1 cellular context compared by ENCODE assay signal in genomic region chr4:8580321-8581093, GRCh38.
TF ChIP-seq lines count a peak whose summit lies in the region.

A gene with protein sequence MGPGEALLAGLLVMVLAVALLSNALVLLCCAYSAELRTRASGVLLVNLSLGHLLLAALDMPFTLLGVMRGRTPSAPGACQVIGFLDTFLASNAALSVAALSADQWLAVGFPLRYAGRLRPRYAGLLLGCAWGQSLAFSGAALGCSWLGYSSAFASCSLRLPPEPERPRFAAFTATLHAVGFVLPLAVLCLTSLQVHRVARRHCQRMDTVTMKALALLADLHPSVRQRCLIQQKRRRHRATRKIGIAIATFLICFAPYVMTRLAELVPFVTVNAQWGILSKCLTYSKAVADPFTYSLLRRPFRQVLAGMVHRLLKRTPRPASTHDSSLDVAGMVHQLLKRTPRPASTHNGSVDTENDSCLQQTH (plus strand): TSS chr4:8580392. CDS start chr4:8580983, 591 bp downstream.

TF ChIP-seq in HepG2, 621 proteins besides CTCF, POLR2A, EP300 and RAD21 (continued from another document):
- TF ChIP-seq ZNF142 (CRISPR knock-in tag; IDR thresholded peaks at IDR 0.05) (0 out of 2 replicates have a peak, but pooled peaks have one; percentile 44), CBFB (CRISPR knock-in tag; IDR thresholded peaks at IDR 0.05) (peak; percentile 75; the same call in 1 of the 2 replicates), IRF2 (CRISPR knock-in tag; IDR thresholded peaks at IDR 0.05) (peak; percentile 53; the same call in 1 of the 2 replicates), FOXC1 (CRISPR knock-in tag; IDR thresholded peaks at IDR 0.05; ENCODE audit: borderline replicate concordance) (peak; percentile 38; the same call in 1 of the 2 replicates), ZNF780A (CRISPR knock-in tag; IDR thresholded peaks at IDR 0.05) (0 out of 2 replicates have a peak, but pooled peaks have one; percentile 38), ZSCAN9 (CRISPR knock-in tag; IDR thresholded peaks at IDR 0.05; ENCODE audit: borderline replicate concordance) (peak; percentile 66; the same call in 1 of the 2 replicates), ZNF792 (CRISPR knock-in tag; IDR thresholded peaks at IDR 0.05) (peak; percentile 80; the same call in 1 of the 2 replicates), ZNF446 (CRISPR knock-in tag; IDR thresholded peaks at IDR 0.05) (peak; percentile 76; the same call in 1 of the 2 replicates), RBM39 (IDR thresholded peaks at IDR 0.05; ENCODE audit: low read depth, low read length, poor library complexity, severe bottlenecking) (no peak), SIX4 (CRISPR knock-in tag; IDR thresholded peaks at IDR 0.05) (peak; percentile 52; the same call in 1 of the 2 replicates), ZNF234 (CRISPR knock-in tag; conservative IDR thresholded peaks at IDR 0.05) (no peak), ZNF124 (CRISPR knock-in tag; IDR thresholded peaks at IDR 0.05) (peak; percentile 70; the same call in 1 of the 2 replicates), JARID2 (CRISPR knock-in tag; IDR thresholded peaks at IDR 0.05; ENCODE audit: insufficient replicate concordance) (peak; percentile 53), TSC22D2 (CRISPR knock-in tag; IDR thresholded peaks at IDR 0.05; ENCODE audit: borderline replicate concordance) (peak; percentile 89; the same call in 1 of the 2 replicates), MEIS2 (CRISPR knock-in tag; IDR thresholded peaks at IDR 0.05) (peak; percentile 60; the same call in 1 of the 2 replicates), THAP8 (CRISPR knock-in tag; IDR thresholded peaks at IDR 0.05; ENCODE audit: borderline replicate concordance) (no peak), ETV5 (CRISPR knock-in tag; IDR thresholded peaks at IDR 0.05; ENCODE audit: borderline replicate concordance) (peak; percentile 20; the same call in 1 of the 2 replicates), MYPOP (CRISPR knock-in tag; IDR thresholded peaks at IDR 0.05) (peak; percentile 76; the same call in 1 of the 2 replicates), ZNF263 (CRISPR knock-in tag; IDR thresholded peaks at IDR 0.05) (0 out of 2 replicates have a peak, but pooled peaks have one; percentile 38), ZBTB38 (CRISPR knock-in tag; IDR thresholded peaks at IDR 0.05) (0 out of 2 replicates have a peak, but pooled peaks have one; percentile 19), ZNF788 (CRISPR knock-in tag; IDR thresholded peaks at IDR 0.05; ENCODE audit: borderline replicate concordance) (no peak), ZNF615 (CRISPR knock-in tag; IDR thresholded peaks at IDR 0.05; ENCODE audit: borderline replicate concordance) (no peak), ZNF547 (CRISPR knock-in tag; IDR thresholded peaks at IDR 0.05) (peak; percentile 37; the same call in 1 of the 2 replicates), ZNF138 (CRISPR knock-in tag; IDR thresholded peaks at IDR 0.05; ENCODE audit: low read depth) (peak; percentile 76; the same call in 1 of the 2 replicates), NFE2L2 (IDR thresholded peaks at IDR 0.05; ENCODE audit: low read length) (no peak), RXRB (CRISPR knock-in tag; IDR thresholded peaks at IDR 0.05; ENCODE audit: borderline replicate concordance) (peak; percentile 58; the same call in 1 of the 2 replicates), HES4 (CRISPR knock-in tag; IDR thresholded peaks at IDR 0.05; ENCODE audit: borderline replicate concordance) (peak; percentile 94), ZNF180 (CRISPR knock-in tag; IDR thresholded peaks at IDR 0.05; ENCODE audit: borderline replicate concordance, low read depth) (no peak), ZNF563 (CRISPR knock-in tag; IDR thresholded peaks at IDR 0.05) (peak; percentile 70; the same call in 1 of the 2 replicates)
- TF ChIP-seq, protein P1, sequence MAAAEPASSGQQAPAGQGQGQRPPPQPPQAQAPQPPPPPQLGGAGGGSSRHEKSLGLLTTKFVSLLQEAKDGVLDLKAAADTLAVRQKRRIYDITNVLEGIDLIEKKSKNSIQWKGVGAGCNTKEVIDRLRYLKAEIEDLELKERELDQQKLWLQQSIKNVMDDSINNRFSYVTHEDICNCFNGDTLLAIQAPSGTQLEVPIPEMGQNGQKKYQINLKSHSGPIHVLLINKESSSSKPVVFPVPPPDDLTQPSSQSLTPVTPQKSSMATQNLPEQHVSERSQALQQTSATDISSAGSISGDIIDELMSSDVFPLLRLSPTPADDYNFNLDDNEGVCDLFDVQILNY (CRISPR knock-in tag; conservative IDR thresholded peaks at IDR 0.05) = 0 out of 2 replicates have a peak, but pooled peaks have one; percentile 44
- TF ChIP-seq, protein P2, sequence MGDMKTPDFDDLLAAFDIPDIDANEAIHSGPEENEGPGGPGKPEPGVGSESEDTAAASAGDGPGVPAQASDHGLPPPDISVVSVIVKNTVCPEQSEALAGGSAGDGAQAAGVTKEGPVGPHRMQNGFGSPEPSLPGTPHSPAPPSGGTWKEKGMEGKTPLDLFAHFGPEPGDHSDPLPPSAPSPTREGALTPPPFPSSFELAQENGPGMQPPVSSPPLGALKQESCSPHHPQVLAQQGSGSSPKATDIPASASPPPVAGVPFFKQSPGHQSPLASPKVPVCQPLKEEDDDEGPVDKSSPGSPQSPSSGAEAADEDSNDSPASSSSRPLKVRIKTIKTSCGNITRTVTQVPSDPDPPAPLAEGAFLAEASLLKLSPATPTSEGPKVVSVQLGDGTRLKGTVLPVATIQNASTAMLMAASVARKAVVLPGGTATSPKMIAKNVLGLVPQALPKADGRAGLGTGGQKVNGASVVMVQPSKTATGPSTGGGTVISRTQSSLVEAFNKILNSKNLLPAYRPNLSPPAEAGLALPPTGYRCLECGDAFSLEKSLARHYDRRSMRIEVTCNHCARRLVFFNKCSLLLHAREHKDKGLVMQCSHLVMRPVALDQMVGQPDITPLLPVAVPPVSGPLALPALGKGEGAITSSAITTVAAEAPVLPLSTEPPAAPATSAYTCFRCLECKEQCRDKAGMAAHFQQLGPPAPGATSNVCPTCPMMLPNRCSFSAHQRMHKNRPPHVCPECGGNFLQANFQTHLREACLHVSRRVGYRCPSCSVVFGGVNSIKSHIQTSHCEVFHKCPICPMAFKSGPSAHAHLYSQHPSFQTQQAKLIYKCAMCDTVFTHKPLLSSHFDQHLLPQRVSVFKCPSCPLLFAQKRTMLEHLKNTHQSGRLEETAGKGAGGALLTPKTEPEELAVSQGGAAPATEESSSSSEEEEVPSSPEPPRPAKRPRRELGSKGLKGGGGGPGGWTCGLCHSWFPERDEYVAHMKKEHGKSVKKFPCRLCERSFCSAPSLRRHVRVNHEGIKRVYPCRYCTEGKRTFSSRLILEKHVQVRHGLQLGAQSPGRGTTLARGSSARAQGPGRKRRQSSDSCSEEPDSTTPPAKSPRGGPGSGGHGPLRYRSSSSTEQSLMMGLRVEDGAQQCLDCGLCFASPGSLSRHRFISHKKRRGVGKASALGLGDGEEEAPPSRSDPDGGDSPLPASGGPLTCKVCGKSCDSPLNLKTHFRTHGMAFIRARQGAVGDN (CRISPR knock-in tag; IDR thresholded peaks at IDR 0.05) = peak; percentile 38
